ENCODE assay signal across 30 cellular contexts in genomic region chr11:627273-627585, GRCh38. TPM values are rescaled to one million over a fixed set of nuclear protein-coding genes. Genes with fewer than 3 reads are reported as not detected.
"Had no signal": no experiment of that assay in that cellular context is flagged by ENCODE, and none has a peak within 500 bp of the region (broad histone marks: within the 10 kb centered on the region; RNA-seq: fewer than 3 reads in every experiment).

No MANE protein-coding gene starts in this region.

- H3K4me3 ChIP-seq: adrenal gland, SJSA1 had no signal

- H3K36me3 ChIP-seq: adrenal gland, SJSA1 had no signal

- DNase-seq: activated CD4-positive, alpha-beta memory T cell treated with anti-CD3 and anti-CD28 coated beads, Interleukin-2, amount 10 ng/mL, durations not matched to agents 7 days and 5 days; activated CD4-positive, alpha-beta T cell treated with anti-CD3 and anti-CD28 coated beads for 36 hours; activated CD4-positive, alpha-beta T cell treated with anti-CD3 and anti-CD28 coated beads, Interleukin-2, amount 50 U/mL, for 1 hour; activated gamma-delta T cell; activated naive CD4-positive, alpha-beta T cell treated with anti-CD3 and anti-CD28 coated beads for 36 hours; activated T-cell treated with anti-CD3 and anti-CD28 coated beads for 4 hours; anterior cingulate cortex; cerebellar nuclear complex; MV-4-11; NCI-H1092 treated with DMSO at 0.1 percent for 48 hours; NCI-H1417 treated with DMSO at 0.1 percent for 48 hours; NCI-H1694 treated with DMSO at 0.1 percent for 48 hours; NCI-H2029 treated with DMSO at 0.1 percent for 48 hours; NCI-H345; NCI-H510A; NCI-H526 treated with DMSO at 0.1 percent for 48 hours; NCI-H82; SW 1271; T1000 had no signal

- H3K27ac Mint-ChIP-seq: activated CD4-positive, alpha-beta memory T cell treated with anti-CD3 and anti-CD28 coated beads, Interleukin-2, amount 10 ng/mL, durations not matched to agents 7 days and 5 days; activated CD4-positive, alpha-beta T cell treated with anti-CD3 and anti-CD28 coated beads for 36 hours; activated naive CD4-positive, alpha-beta T cell treated with anti-CD3 and anti-CD28 coated beads for 36 hours; activated naive CD8-positive, alpha-beta T cell; activated T-helper 17 cell treated with anti-CD3 and anti-CD28 coated beads, Interleukin-2, amount 50 U/mL, for 72 hours; T-helper 1 cell treated with Interleukin-12 subunit alpha and Interleukin-12 subunit beta and Interleukin-4 antibody, amounts not matched to agents 30 μg/mL and 1 μg/mL, for 36 hours had no signal

- H3K27ac ChIP-seq: adrenal gland, SJSA1 had no signal

- H3K9me3 ChIP-seq: adrenal gland, SJSA1 had no signal

- H3K4me3 Mint-ChIP-seq: activated CD4-positive, alpha-beta memory T cell treated with anti-CD3 and anti-CD28 coated beads, Interleukin-2, amount 10 ng/mL, durations not matched to agents 7 days and 5 days; activated CD4-positive, alpha-beta T cell treated with anti-CD3 and anti-CD28 coated beads for 36 hours; activated naive CD4-positive, alpha-beta T cell treated with anti-CD3 and anti-CD28 coated beads for 36 hours; T-helper 1 cell treated with Interleukin-12 subunit alpha and Interleukin-12 subunit beta and Interleukin-4 antibody, amounts not matched to agents 30 μg/mL and 1 μg/mL, for 36 hours had no signal

- H3K27me3 ChIP-seq: adrenal gland, SJSA1 had no signal

- ATAC-seq: activated CD4-positive, alpha-beta T cell treated with anti-CD3 and anti-CD28 coated beads for 36 hours; activated T-helper 17 cell treated with anti-CD3 and anti-CD28 coated beads, Interleukin-2, amount 50 U/mL, for 72 hours; SK-N-SH treated with all-trans-retinoic acid at 6 μM for 48 hours had no signal

- H3K9me3 Mint-ChIP-seq: activated CD4-positive, alpha-beta memory T cell treated with anti-CD3 and anti-CD28 coated beads, Interleukin-2, amount 10 ng/mL, durations not matched to agents 7 days and 5 days; activated naive CD4-positive, alpha-beta T cell treated with anti-CD3 and anti-CD28 coated beads for 36 hours; activated T-helper 17 cell treated with anti-CD3 and anti-CD28 coated beads, Interleukin-2, amount 50 U/mL, for 72 hours; T-helper 1 cell treated with Interleukin-12 subunit alpha and Interleukin-12 subunit beta and Interleukin-4 antibody, amounts not matched to agents 30 μg/mL and 1 μg/mL, for 36 hours had no signal

RNA-seq across cellular contexts. Expression of gene SCT, which starts 0.2 kb away (rescaled TPM):
- total RNA-seq: activated CD4-positive, alpha-beta memory T cell treated with anti-CD3 and anti-CD28 coated beads, Interleukin-2, amount 10 ng/mL, durations not matched to agents 7 days and 5 days; activated CD4-positive, alpha-beta T cell treated with anti-CD3 and anti-CD28 coated beads for 36 hours; activated CD8-positive, alpha-beta memory T cell treated with anti-CD3 and anti-CD28 coated beads for 36 hours; activated naive CD4-positive, alpha-beta T cell treated with anti-CD3 and anti-CD28 coated beads for 36 hours; activated T-helper 17 cell treated with anti-CD3 and anti-CD28 coated beads, Interleukin-2, amount 50 U/mL, for 72 hours; adrenal gland; cardiac septum; MCF 10A; OCI-LY7; RPMI7951; SJSA1 had no signal

RNA-seq across cellular contexts. Expression of gene CDHR5, which starts 2.5 kb away (rescaled TPM):
- total RNA-seq: activated CD4-positive, alpha-beta memory T cell treated with anti-CD3 and anti-CD28 coated beads, Interleukin-2, amount 10 ng/mL, durations not matched to agents 7 days and 5 days; activated CD4-positive, alpha-beta T cell treated with anti-CD3 and anti-CD28 coated beads for 36 hours; activated CD8-positive, alpha-beta memory T cell treated with anti-CD3 and anti-CD28 coated beads for 36 hours; activated naive CD4-positive, alpha-beta T cell treated with anti-CD3 and anti-CD28 coated beads for 36 hours; activated T-helper 17 cell treated with anti-CD3 and anti-CD28 coated beads, Interleukin-2, amount 50 U/mL, for 72 hours; cardiac septum; MCF 10A; OCI-LY7; RPMI7951; SJSA1 had no signal

RNA-seq across cellular contexts. Expression of gene DRD4, which starts 9.8 kb away (rescaled TPM):
- total RNA-seq: RPMI7951, SJSA1 had no signal
